In the genomic region with DNA sequence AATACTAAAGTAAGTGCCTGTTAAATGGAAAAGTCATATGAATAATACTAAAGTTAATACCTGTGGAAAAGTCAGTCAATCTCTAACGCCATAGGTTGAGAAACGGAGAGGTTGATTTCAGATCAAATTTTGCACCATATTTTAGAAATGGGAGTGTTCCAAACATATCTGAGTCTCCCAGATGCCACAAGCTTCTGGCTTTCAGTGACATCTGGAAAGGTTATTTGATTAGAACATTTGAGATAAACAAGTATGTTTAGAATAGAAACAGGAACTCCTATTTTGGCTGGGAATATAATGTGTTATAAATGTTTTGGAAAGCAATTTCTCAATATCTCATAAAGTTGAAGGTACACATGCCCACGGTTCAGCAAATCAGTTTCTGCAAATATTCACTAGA, we compare ENCODE assay signal across 1 cellular context.
A peak's percentile ranks its signal among the peaks of the same experiment; 100 is the strongest.
TF ChIP-seq lines count a peak whose summit lies in the region.

No MANE protein-coding gene starts in this region.

TF ChIP-seq in K562, 482 proteins besides CTCF, POLR2A, EP300 and RAD21 (continued from another document):
- 0 out of 2 replicates have a peak, but pooled peaks have one; percentile 26 for TF ChIP-seq JUND (IDR thresholded peaks at IDR 0.05; ENCODE audit: borderline replicate concordance, low read depth, low read length)
- no peak for TF ChIP-seq JUND (tag; IDR thresholded peaks at IDR 0.05; ENCODE audit: borderline replicate concordance, low read depth, low read length)
- TF ChIP-seq, protein P1, sequence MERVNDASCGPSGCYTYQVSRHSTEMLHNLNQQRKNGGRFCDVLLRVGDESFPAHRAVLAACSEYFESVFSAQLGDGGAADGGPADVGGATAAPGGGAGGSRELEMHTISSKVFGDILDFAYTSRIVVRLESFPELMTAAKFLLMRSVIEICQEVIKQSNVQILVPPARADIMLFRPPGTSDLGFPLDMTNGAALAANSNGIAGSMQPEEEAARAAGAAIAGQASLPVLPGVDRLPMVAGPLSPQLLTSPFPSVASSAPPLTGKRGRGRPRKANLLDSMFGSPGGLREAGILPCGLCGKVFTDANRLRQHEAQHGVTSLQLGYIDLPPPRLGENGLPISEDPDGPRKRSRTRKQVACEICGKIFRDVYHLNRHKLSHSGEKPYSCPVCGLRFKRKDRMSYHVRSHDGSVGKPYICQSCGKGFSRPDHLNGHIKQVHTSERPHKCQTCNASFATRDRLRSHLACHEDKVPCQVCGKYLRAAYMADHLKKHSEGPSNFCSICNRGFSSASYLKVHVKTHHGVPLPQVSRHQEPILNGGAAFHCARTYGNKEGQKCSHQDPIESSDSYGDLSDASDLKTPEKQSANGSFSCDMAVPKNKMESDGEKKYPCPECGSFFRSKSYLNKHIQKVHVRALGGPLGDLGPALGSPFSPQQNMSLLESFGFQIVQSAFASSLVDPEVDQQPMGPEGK (CRISPR knock-in tag; IDR thresholded peaks at IDR 0.05; ENCODE audit: borderline replicate concordance): no peak
- TF ChIP-seq SMAD3 (CRISPR knock-in tag; conservative IDR thresholded peaks at IDR 0.05): no peak
- TF ChIP-seq RNF2 (IDR thresholded peaks at IDR 0.05): no peak
- TF ChIP-seq CREB1 (IDR thresholded peaks at IDR 0.05): no peak
- TF ChIP-seq CREB1 (CRISPR knock-in tag; IDR thresholded peaks at IDR 0.05): no peak
- TF ChIP-seq KLF6 (CRISPR knock-in tag; IDR thresholded peaks at IDR 0.05; ENCODE audit: borderline replicate concordance): no peak
- no peak for TF ChIP-seq POLR2AphosphoS2 (IDR thresholded peaks at IDR 0.05; ENCODE audit: low read length)
- TF ChIP-seq MXI1 (IDR thresholded peaks at IDR 0.05; ENCODE audit: low read depth, low read length): no peak
- TF ChIP-seq ERF (CRISPR knock-in tag; IDR thresholded peaks at IDR 0.05): no peak
- no peak for TF ChIP-seq TFAM (CRISPR knock-in tag; conservative IDR thresholded peaks at IDR 0.05)
- no peak for TF ChIP-seq NFE2L1 (tag; IDR thresholded peaks at IDR 0.05; ENCODE audit: borderline replicate concordance, low read depth)
- no peak for TF ChIP-seq BHLHE40 (IDR thresholded peaks at IDR 0.05; ENCODE audit: low read length)
- TF ChIP-seq ZNF224 (CRISPR knock-in tag; IDR thresholded peaks at IDR 0.05): no peak
- TF ChIP-seq ZNF445 (CRISPR knock-in tag; IDR thresholded peaks at IDR 0.05; ENCODE audit: low read depth): no peak
- TF ChIP-seq SP2 (IDR thresholded peaks at IDR 0.05; ENCODE audit: extremely low read depth, low read depth, low read length, poor library complexity, severe bottlenecking): no peak
- no peak for TF ChIP-seq ZNF707 (CRISPR knock-in tag; conservative IDR thresholded peaks at IDR 0.05)
- TF ChIP-seq, protein P2, sequence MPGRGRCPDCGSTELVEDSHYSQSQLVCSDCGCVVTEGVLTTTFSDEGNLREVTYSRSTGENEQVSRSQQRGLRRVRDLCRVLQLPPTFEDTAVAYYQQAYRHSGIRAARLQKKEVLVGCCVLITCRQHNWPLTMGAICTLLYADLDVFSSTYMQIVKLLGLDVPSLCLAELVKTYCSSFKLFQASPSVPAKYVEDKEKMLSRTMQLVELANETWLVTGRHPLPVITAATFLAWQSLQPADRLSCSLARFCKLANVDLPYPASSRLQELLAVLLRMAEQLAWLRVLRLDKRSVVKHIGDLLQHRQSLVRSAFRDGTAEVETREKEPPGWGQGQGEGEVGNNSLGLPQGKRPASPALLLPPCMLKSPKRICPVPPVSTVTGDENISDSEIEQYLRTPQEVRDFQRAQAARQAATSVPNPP (IDR thresholded peaks at IDR 0.05; ENCODE audit: borderline replicate concordance, insufficient read depth, insufficient read length): no peak
- peak in 1 of 2 experiments; percentile 85; a peak in 1 of 4 replicates for TF ChIP-seq SRF (CRISPR knock-in tag; IDR thresholded peaks at IDR 0.05)
- no peak for TF ChIP-seq SIRT6 (IDR thresholded peaks at IDR 0.05; ENCODE audit: low read depth, low read length)
- TF ChIP-seq SMARCA4 (IDR thresholded peaks at IDR 0.05): peak; percentile 60; the same call in 1 of the 2 replicates
- peak; percentile 57 for TF ChIP-seq NCOR1 (IDR thresholded peaks at IDR 0.05)
- no peak for TF ChIP-seq CBX8 (IDR thresholded peaks at IDR 0.05; ENCODE audit: borderline replicate concordance, extremely low read depth, low read depth, low read length, poor library complexity, severe bottlenecking)
- no peak for TF ChIP-seq HMBOX1 (IDR thresholded peaks at IDR 0.05)
- TF ChIP-seq ZNF561 (CRISPR knock-in tag; conservative IDR thresholded peaks at IDR 0.05): no peak
- no peak for TF ChIP-seq GTF2E2 (tag; IDR thresholded peaks at IDR 0.05)
- no peak for TF ChIP-seq CBFB (CRISPR knock-in tag; IDR thresholded peaks at IDR 0.05)
- TF ChIP-seq TCF3 (CRISPR knock-in tag; IDR thresholded peaks at IDR 0.05): peak; percentile 87
- TF ChIP-seq ZNF143 (CRISPR knock-in tag; IDR thresholded peaks at IDR 0.05): no peak
- no peak for TF ChIP-seq NKRF (IDR thresholded peaks at IDR 0.05; ENCODE audit: borderline replicate concordance)
- 0 out of 2 replicates have a peak, but pooled peaks have one; percentile 26 for TF ChIP-seq SMARCC2 (IDR thresholded peaks at IDR 0.05; ENCODE audit: low read depth)
- TF ChIP-seq, protein P3, sequence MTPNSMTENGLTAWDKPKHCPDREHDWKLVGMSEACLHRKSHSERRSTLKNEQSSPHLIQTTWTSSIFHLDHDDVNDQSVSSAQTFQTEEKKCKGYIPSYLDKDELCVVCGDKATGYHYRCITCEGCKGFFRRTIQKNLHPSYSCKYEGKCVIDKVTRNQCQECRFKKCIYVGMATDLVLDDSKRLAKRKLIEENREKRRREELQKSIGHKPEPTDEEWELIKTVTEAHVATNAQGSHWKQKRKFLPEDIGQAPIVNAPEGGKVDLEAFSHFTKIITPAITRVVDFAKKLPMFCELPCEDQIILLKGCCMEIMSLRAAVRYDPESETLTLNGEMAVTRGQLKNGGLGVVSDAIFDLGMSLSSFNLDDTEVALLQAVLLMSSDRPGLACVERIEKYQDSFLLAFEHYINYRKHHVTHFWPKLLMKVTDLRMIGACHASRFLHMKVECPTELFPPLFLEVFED (CRISPR knock-in tag; conservative IDR thresholded peaks at IDR 0.05): no peak
- TF ChIP-seq RUNX1 (IDR thresholded peaks at IDR 0.05; ENCODE audit: low read depth): no peak
- no peak for TF ChIP-seq ZNF212 (CRISPR knock-in tag; IDR thresholded peaks at IDR 0.05)
- TF ChIP-seq ZNF395 (CRISPR knock-in tag; IDR thresholded peaks at IDR 0.05): no peak
- no peak for TF ChIP-seq DLX4 (CRISPR knock-in tag; IDR thresholded peaks at IDR 0.05)
- TF ChIP-seq ZNF75A (CRISPR knock-in tag; IDR thresholded peaks at IDR 0.05): no peak
- TF ChIP-seq POLR2AphosphoS5 (IDR thresholded peaks at IDR 0.05; ENCODE audit: control insufficient read depth, insufficient read depth, low read depth, low read length): 0 out of 2 replicates have a peak, but pooled peaks have one; percentile 25
- TF ChIP-seq LCOR (CRISPR knock-in tag; IDR thresholded peaks at IDR 0.05): no peak
- 0 out of 2 replicates have a peak, but pooled peaks have one; percentile 36 for TF ChIP-seq SPI1 (IDR thresholded peaks at IDR 0.05; ENCODE audit: borderline replicate concordance, low read depth, low read length)
